24 cellular contexts compared by ENCODE assay signal in genomic region chr1:5001466-5001865, GRCh38.
A peak's percentile ranks its signal among the peaks of the same experiment; 100 is the strongest.
DNase-seq lines count a peak whose midpoint lies in the region; ATAC-seq and TF ChIP-seq lines count a peak whose summit lies in the region.
"Had no signal": no experiment of that assay in that cellular context is flagged by ENCODE, and none has a peak within 500 bp of the region (broad histone marks: within the 10 kb centered on the region; RNA-seq: fewer than 3 reads in every experiment).

No MANE protein-coding gene starts in this region.

- H3K4me3 Mint-ChIP-seq in activated naive CD8-positive, alpha-beta T cell treated with anti-CD3 and anti-CD28 coated beads, Interleukin-2, amount 50 U/mL, for 24 hours, result no peak overlapping the region
- no peak overlapping the region for H3K4me3 Mint-ChIP-seq in activated naive CD8-positive, alpha-beta T cell treated with anti-CD3 and anti-CD28 coated beads for 36 hours
- H3K4me3 Mint-ChIP-seq: memory B cell, naive B cell had no signal

- no peaks in the 10 kb centered on the region for H3K27me3 Mint-ChIP-seq in activated naive CD8-positive, alpha-beta T cell treated with anti-CD3 and anti-CD28 coated beads, Interleukin-2, amount 50 U/mL, for 24 hours
- no peaks in the 10 kb centered on the region for H3K27me3 Mint-ChIP-seq in activated naive CD8-positive, alpha-beta T cell treated with anti-CD3 and anti-CD28 coated beads for 36 hours

- no peaks in the 10 kb centered on the region for H3K36me3 Mint-ChIP-seq in activated naive CD8-positive, alpha-beta T cell treated with anti-CD3 and anti-CD28 coated beads, Interleukin-2, amount 50 U/mL, for 24 hours (ENCODE audit: low read depth)
- no peaks in the 10 kb centered on the region for H3K36me3 Mint-ChIP-seq in activated naive CD8-positive, alpha-beta T cell treated with anti-CD3 and anti-CD28 coated beads for 36 hours
- H3K36me3 Mint-ChIP-seq: memory B cell had no signal

- H3K9me3 ChIP-seq in OCI-LY7 (ENCODE audit: low read length), result no peaks in the 10 kb centered on the region
- H3K9me3 ChIP-seq: ascending aorta, pancreas, thoracic aorta had no signal

- ATAC-seq in activated naive CD8-positive, alpha-beta T cell treated with anti-CD3 and anti-CD28 coated beads, Interleukin-2, amount 50 U/mL, for 24 hours, result no peak
- ATAC-seq: activated CD4-positive, CD25-positive, alpha-beta regulatory T cell treated with anti-CD3 and anti-CD28 coated beads, Interleukin-2, amount 50 U/mL, for 24 hours; pancreas; sciatic nerve had no signal

- POLR2A ChIA-PET in OCI-LY7 (lab: Charles Lee), result no interaction called here

- TF ChIP-seq CTCF in OCI-LY7 (conservative IDR thresholded peaks at IDR 0.05; ENCODE audit: low read length), result no peak

- H3K4me1 ChIP-seq in OCI-LY7 (ENCODE audit: insufficient read depth, low read length, poor library complexity, severe bottlenecking), result no peaks in the 10 kb centered on the region
- H3K4me1 ChIP-seq: ascending aorta, pancreas had no signal

- no peak overlapping the region for H2AFZ ChIP-seq in OCI-LY7 (ENCODE audit: low read length)

- no peak overlapping the region for H3K4me2 ChIP-seq in OCI-LY7 (ENCODE audit: low read length)

- H3K27ac ChIP-seq in OCI-LY7 (ENCODE audit: low read depth, low read length, poor library complexity, severe bottlenecking), result no peak overlapping the region
- H3K27ac ChIP-seq: ascending aorta, dorsolateral prefrontal cortex, pancreas, thoracic aorta had no signal

- CTCF ChIA-PET in OCI-LY7 (lab: Charles Lee; ENCODE audit: unreplicated experiment), result no interaction called here

- intact Hi-C loops in OCI-LY7 (cut with micrococcal nuclease; ENCODE audit: unreplicated experiment), result no loop called here

- no peaks in the 10 kb centered on the region for H3K79me2 ChIP-seq in OCI-LY7 (ENCODE audit: insufficient read depth, low read depth, low read length)

- no peak overlapping the region for H3K4me3 ChIP-seq in OCI-LY7 (ENCODE audit: low read depth, low read length, poor library complexity, severe bottlenecking)
- H3K4me3 ChIP-seq: ascending aorta, dorsolateral prefrontal cortex, pancreas, thoracic aorta had no signal

- H3K36me3 ChIP-seq in OCI-LY7 (ENCODE audit: insufficient read depth, low read length), result no peaks in the 10 kb centered on the region
- H3K36me3 ChIP-seq: ascending aorta, pancreas, thoracic aorta had no signal

- no peak overlapping the region for H3K27ac Mint-ChIP-seq in activated naive CD8-positive, alpha-beta T cell treated with anti-CD3 and anti-CD28 coated beads, Interleukin-2, amount 50 U/mL, for 24 hours
- H3K27ac Mint-ChIP-seq in activated naive CD8-positive, alpha-beta T cell treated with anti-CD3 and anti-CD28 coated beads for 36 hours, result no peak overlapping the region
- H3K27ac Mint-ChIP-seq: memory B cell, naive B cell had no signal

- no peaks in the 10 kb centered on the region for H3K4me1 Mint-ChIP-seq in activated naive CD8-positive, alpha-beta T cell treated with anti-CD3 and anti-CD28 coated beads, Interleukin-2, amount 50 U/mL, for 24 hours
- no peaks in the 10 kb centered on the region for H3K4me1 Mint-ChIP-seq in activated naive CD8-positive, alpha-beta T cell treated with anti-CD3 and anti-CD28 coated beads for 36 hours
- H3K4me1 Mint-ChIP-seq: memory B cell, naive B cell had no signal

- no peaks in the 10 kb centered on the region for H4K20me1 ChIP-seq in OCI-LY7 (ENCODE audit: insufficient read depth, low read length)

- peak; percentile 5 for DNase-seq in activated naive CD8-positive, alpha-beta T cell treated with anti-CD3 and anti-CD28 coated beads, Interleukin-2, amount 50 U/mL, for 24 hours
- no peak for DNase-seq in activated naive CD8-positive, alpha-beta T cell treated with anti-CD3 and anti-CD28 coated beads for 36 hours
- DNase-seq in OCI-LY7 (ENCODE audit: low spot score), result peak; percentile 2
- peak; percentile 54 for DNase-seq in iPS-NIHi7 (ENCODE audit: extremely low spot score)
- no peak for DNase-seq in NCI-H1930 (lab: John Stamatoyannopoulos, UW)
- DNase-seq in KG1 (lab: John Stamatoyannopoulos, UW), result no peak
- no peak for DNase-seq in stimulated activated CD4-positive, alpha-beta T cell treated with anti-CD3 and anti-CD28 coated beads, Interleukin-12 subunit alpha, Interleukin-12 subunit beta, amount 100 ng/mL, for 4 hours
- DNase-seq: central memory CD4-positive, alpha-beta T cell; DMS 273 treated with DMSO at 0.1 percent for 48 hours; dorsolateral prefrontal cortex; foreskin melanocyte; hypothalamus; Kasumi-1; kidney; naive B cell; NCI-H1092 treated with DMSO at 0.1 percent for 48 hours; NCI-H2029 treated with DMSO at 0.1 percent for 48 hours; NCI-H446; pancreas had no signal

- no peaks in the 10 kb centered on the region for H3K9me2 ChIP-seq in OCI-LY7 (ENCODE audit: insufficient read depth, low read length)

- H3K9me3 Mint-ChIP-seq in activated naive CD8-positive, alpha-beta T cell treated with anti-CD3 and anti-CD28 coated beads, Interleukin-2, amount 50 U/mL, for 24 hours, result peaks cover 16% of the 10 kb centered on the region
- H3K9me3 Mint-ChIP-seq in activated naive CD8-positive, alpha-beta T cell treated with anti-CD3 and anti-CD28 coated beads for 36 hours, result peaks cover 8% of the 10 kb centered on the region

- BruUV-seq in OCI-LY7 (replicated peaks; lab: Mats Ljungman, UMichigan), result no TSS peak

Comparison
In these comparisons a context has a peak if more than half of its experiments do, and no peak if none do; other contexts are left out.
1. DNase-seq: peak in activated naive CD8-positive, alpha-beta T cell treated with anti-CD3 and anti-CD28 coated beads, Interleukin-2, amount 50 U/mL, for 24 hours (single experiment), OCI-LY7 (single experiment) and iPS-NIHi7 (single experiment); none in activated naive CD8-positive, alpha-beta T cell treated with anti-CD3 and anti-CD28 coated beads for 36 hours (single experiment), NCI-H1930 (0 of 2), KG1 (single experiment) and stimulated activated CD4-positive, alpha-beta T cell treated with anti-CD3 and anti-CD28 coated beads, Interleukin-12 subunit alpha, Interleukin-12 subunit beta, amount 100 ng/mL, for 4 hours (single experiment).